Comparison of ENCODE assay signal across 12 cellular contexts in genomic region chr1:184888505-184888904, GRCh38.
DNase-seq lines count a peak whose midpoint lies in the region; ATAC-seq and TF ChIP-seq lines count a peak whose summit lies in the region.
"Had no signal": no experiment of that assay in that cellular context is flagged by ENCODE, and none has a peak within 500 bp of the region (broad histone marks: within the 10 kb centered on the region; RNA-seq: fewer than 3 reads in every experiment).

No MANE protein-coding gene starts in this region.

- TF ChIP-seq EP300 in transverse colon (IDR thresholded peaks at IDR 0.05; ENCODE audit: low read depth) = no peak

- H3K4me3 ChIP-seq in heart right ventricle (no peak overlapping the region), transverse colon (no peak overlapping the region)

- ATAC-seq in heart right ventricle (no peak), Right ventricle myocardium superior (ENCODE audit: poor library complexity) (no peak), SK-N-SH treated with all-trans-retinoic acid at 6 μM for 48 hours (peak; percentile 63), GM19452 (IDR thresholded peaks at IDR 0.05; ENCODE audit: unreplicated experiment) (no peak)
- ATAC-seq: left colon had no signal

- in situ Hi-C loops in transverse colon (cut with MboI; ENCODE audit: low pct_ligation_motif_present in 1 of 4, low pct_unique_long_range_greater_than_20kb in 1 of 4, low sequenced_read_pairs in 3 of 4) (no loop called here), G401 (cut with HindIII; ENCODE audit: low sequenced_read_pairs) (no loop called here)

- H3K36me3 ChIP-seq in heart right ventricle = peaks cover 0 to 63% (median 12%) of the 10 kb centered on the region in 9 donors
- H3K36me3 ChIP-seq in transverse colon = no peaks in the 10 kb centered on the region

- intact Hi-C loops in heart right ventricle (cut with DNase I) = loop anchor here in 2 of 10 donors (10.0 kb wide), 2 partner anchors 54 to 86 kb away; partner anchors contain the start of gene NIBAN1 (in 1 of the 2)
- intact Hi-C loops in Right ventricle myocardium superior (cut with DNase I) = loop anchor here (10.0 kb wide), 1 partner anchor 64 kb away; no protein-coding TSS in a partner anchor
- intact Hi-C loops in transverse colon (cut with DNase I; ENCODE audit: low total_unique reads) = no loop called here

- H3K27ac ChIP-seq in heart right ventricle = peak overlapping the region in 6 of 10 donors; percentile 53 to 92 (median 81)
- H3K27ac ChIP-seq in transverse colon = peak overlapping the region in 3 of 4 donors; percentile 23 to 68 (median 66)

- no peak for TF ChIP-seq POLR2A in transverse colon (IDR thresholded peaks at IDR 0.05)

- DNase-seq in heart right ventricle (no peak), Right ventricle myocardium superior (no peak), fibroblast of gingiva (ENCODE audit: low read depth) (peak; percentile 60), transverse colon (no peak), hippocampal formation (lab: John Stamatoyannopoulos, UW) (no peak), G401 (ENCODE audit: low spot score) (no peak)
- DNase-seq: amygdala; left colon; NCI-H187; stimulated activated naive CD4-positive, alpha-beta T cell had no signal

- H3K4me1 ChIP-seq in heart right ventricle (peaks cover 0 to 97% (median 63%) of the 10 kb centered on the region in 9 donors), transverse colon (peaks cover 0 to 33% (median 24%) of the 10 kb centered on the region in 4 donors)

- no peaks in the 10 kb centered on the region for H3K27me3 ChIP-seq in heart right ventricle
- no peaks in the 10 kb centered on the region for H3K27me3 ChIP-seq in transverse colon

- H3K9me3 ChIP-seq in heart right ventricle (no peaks in the 10 kb centered on the region), transverse colon (no peaks in the 10 kb centered on the region)

- TF ChIP-seq CTCF in heart right ventricle (IDR thresholded peaks at IDR 0.05) (no peak), transverse colon (IDR thresholded peaks at IDR 0.05) (no peak)

TF ChIP-seq in SK-N-SH treated with all-trans-retinoic acid at 6 μM for 48 hours, 23 proteins besides CTCF, POLR2A, EP300 and RAD21:
- no peak for TF ChIP-seq ESRRG (CRISPR knock-in tag; IDR thresholded peaks at IDR 0.05)
- no peak for TF ChIP-seq ARNTL (CRISPR knock-in tag; IDR thresholded peaks at IDR 0.05; ENCODE audit: borderline replicate concordance, low read depth)
- TF ChIP-seq GLIS3 (CRISPR knock-in tag; IDR thresholded peaks at IDR 0.05) = no peak
- no peak for TF ChIP-seq ZFP3 (CRISPR knock-in tag; IDR thresholded peaks at IDR 0.05)
- TF ChIP-seq TCF4 (CRISPR knock-in tag; IDR thresholded peaks at IDR 0.05; ENCODE audit: borderline replicate concordance) = no peak
- TF ChIP-seq CSDC2 (CRISPR knock-in tag; IDR thresholded peaks at IDR 0.05) = no peak
- no peak for TF ChIP-seq CSRNP3 (CRISPR knock-in tag; IDR thresholded peaks at IDR 0.05)
- no peak for TF ChIP-seq ZFP30 (CRISPR knock-in tag; IDR thresholded peaks at IDR 0.05)
- TF ChIP-seq OSR1 (CRISPR knock-in tag; IDR thresholded peaks at IDR 0.05) = no peak
- no peak for TF ChIP-seq ZNF70 (CRISPR knock-in tag; IDR thresholded peaks at IDR 0.05)
- TF ChIP-seq POU6F1 (CRISPR knock-in tag; IDR thresholded peaks at IDR 0.05; ENCODE audit: borderline replicate concordance, low read depth) = peak; percentile 80; the same call in 1 of the 2 replicates
- TF ChIP-seq ZNF8 (CRISPR knock-in tag; IDR thresholded peaks at IDR 0.05) = no peak
- TF ChIP-seq TOX (CRISPR knock-in tag; IDR thresholded peaks at IDR 0.05; ENCODE audit: borderline replicate concordance) = peak; percentile 94
- TF ChIP-seq RARB (CRISPR knock-in tag; IDR thresholded peaks at IDR 0.05) = peak; percentile 75; the same call in 1 of the 2 replicates
- peak; percentile 57; the same call in 1 of the 2 replicates for TF ChIP-seq ZC3H10 (CRISPR knock-in tag; IDR thresholded peaks at IDR 0.05)
- TF ChIP-seq CREB5 (CRISPR knock-in tag; IDR thresholded peaks at IDR 0.05; ENCODE audit: low read depth) = no peak
- no peak for TF ChIP-seq SNAI2 (CRISPR knock-in tag; IDR thresholded peaks at IDR 0.05)
- no peak for TF ChIP-seq ISL1 (CRISPR knock-in tag; IDR thresholded peaks at IDR 0.05)
